Comparison of ENCODE assay signal across 2 cellular contexts in genomic region chr15:28911295-28911979, GRCh38.
TF ChIP-seq lines count a peak whose summit lies in the region.

No MANE protein-coding gene starts in this region.

TF ChIP-seq in HEK293, 187 proteins besides CTCF, POLR2A, EP300 and RAD21:
- TF ChIP-seq ZSCAN4 (tag by site-specific recombination; IDR thresholded peaks at IDR 0.05) (no peak), ZNF133 (tag by site-specific recombination; IDR thresholded peaks at IDR 0.05) (no peak), PRDM10 (tag by site-specific recombination; IDR thresholded peaks at IDR 0.05) (peak; percentile 33; the same call in 1 of the 2 replicates)

TF ChIP-seq in K562, 482 proteins besides CTCF, POLR2A, EP300 and RAD21 (continued from another document and continues in another):
- TF ChIP-seq ZNF639 (CRISPR knock-in tag; conservative IDR thresholded peaks at IDR 0.05 in 1 of 2, IDR thresholded peaks at IDR 0.05 in 1 of 2) (peak in 1 of 2 experiments; percentile 60; a peak in 1 of 4 replicates), JUN (IDR thresholded peaks at IDR 0.05; ENCODE audit: borderline replicate concordance, low read depth, low read length) (peak; percentile 53; the same call in 1 of the 2 replicates), JUN (CRISPR knock-in tag; IDR thresholded peaks at IDR 0.05; ENCODE audit: borderline replicate concordance) (no peak), CBX5 (IDR thresholded peaks at IDR 0.05; ENCODE audit: borderline replicate concordance, low read depth) (no peak), ZKSCAN1 (IDR thresholded peaks at IDR 0.05; ENCODE audit: low read depth, low read length) (peak; percentile 79), TEAD4 (IDR thresholded peaks at IDR 0.05; ENCODE audit: low read length) (peak; percentile 98), TEAD4 (CRISPR knock-in tag; IDR thresholded peaks at IDR 0.05; ENCODE audit: borderline replicate concordance) (no peak), ZNF12 (CRISPR knock-in tag; IDR thresholded peaks at IDR 0.05) (no peak), NCOA2 (IDR thresholded peaks at IDR 0.05; ENCODE audit: partially characterized antibody in 2 of 2) (no peak), ZNF766 (CRISPR knock-in tag; conservative IDR thresholded peaks at IDR 0.05) (peak; percentile 83; the same call in 1 of the 2 replicates), CREM (IDR thresholded peaks at IDR 0.05; ENCODE audit: low read depth) (peak; percentile 82), ZNF41 (CRISPR knock-in tag; conservative IDR thresholded peaks at IDR 0.05) (peak; percentile 73; the same call in 1 of the 2 replicates), EZH2 (IDR thresholded peaks at IDR 0.05; ENCODE audit: borderline replicate concordance, low read depth, low read length) (no peak; the same call in 1 of the 2 replicates), PYGO2 (tag; IDR thresholded peaks at IDR 0.05) (peak; percentile 16; the same call in 1 of the 2 replicates), NR4A1 (CRISPR knock-in tag; IDR thresholded peaks at IDR 0.05) (0 out of 2 replicates have a peak, but pooled peaks have one; percentile 45), NR4A1 (tag; IDR thresholded peaks at IDR 0.05) (peak; percentile 82; the same call in 1 of the 2 replicates), ESRRB (CRISPR knock-in tag; IDR thresholded peaks at IDR 0.05; ENCODE audit: borderline replicate concordance) (no peak), LCOR (CRISPR knock-in tag; IDR thresholded peaks at IDR 0.05) (peak; percentile 100), NR2C1 (IDR thresholded peaks at IDR 0.05) (no peak), NR2C1 (tag; IDR thresholded peaks at IDR 0.05) (peak; percentile 58), KLF16 (IDR thresholded peaks at IDR 0.05) (peak; percentile 98), HMGN3 (IDR thresholded peaks at IDR 0.05; ENCODE audit: borderline replicate concordance, extremely low read depth, insufficient read length, low read depth, low read length) (peak; percentile 92), LEF1 (IDR thresholded peaks at IDR 0.05) (peak; percentile 85), ZNF354B (CRISPR knock-in tag; IDR thresholded peaks at IDR 0.05) (no peak), CHAMP1 (IDR thresholded peaks at IDR 0.05) (peak; percentile 74; the same call in 1 of the 2 replicates), ZFP36 (IDR thresholded peaks at IDR 0.05; ENCODE audit: low read depth, low read length, partially characterized antibody) (no peak), DACH1 (IDR thresholded peaks at IDR 0.05; ENCODE audit: partially characterized antibody) (peak; percentile 79), CEBPB (tag; IDR thresholded peaks at IDR 0.05) (0 out of 2 replicates have a peak, but pooled peaks have one; percentile 6), ZC3H8 (IDR thresholded peaks at IDR 0.05) (no peak), TEAD1 (CRISPR knock-in tag; IDR thresholded peaks at IDR 0.05) (peak in 1 of 2 experiments; percentile 77; a peak in 1 of 4 replicates), FOXK2 (conservative IDR thresholded peaks at IDR 0.05 in 1 of 2, IDR thresholded peaks at IDR 0.05 in 1 of 2; ENCODE audit: low read depth in 2 of 2) (peak in 1 of 2 experiments; percentile 79; a peak in 1 of 4 replicates), ZNF780A (CRISPR knock-in tag; IDR thresholded peaks at IDR 0.05) (no peak), HDAC1 (IDR thresholded peaks at IDR 0.05) (peak in 1 of 2 experiments; percentile 86; a peak in 2 of 4 replicates), TBL1XR1 (IDR thresholded peaks at IDR 0.05; ENCODE audit: low read length in 2 of 2) (peak; percentile 94 to 96), ELK3 (CRISPR knock-in tag; IDR thresholded peaks at IDR 0.05) (no peak), FOXA3 (CRISPR knock-in tag; conservative IDR thresholded peaks at IDR 0.05 in 1 of 2, IDR thresholded peaks at IDR 0.05 in 1 of 2) (peak; percentile 100), ELF4 (CRISPR knock-in tag; IDR thresholded peaks at IDR 0.05) (peak; percentile 21; the same call in 1 of the 2 replicates), MEIS2 (IDR thresholded peaks at IDR 0.05; ENCODE audit: partially characterized antibody) (peak; percentile 42), ARNT (IDR thresholded peaks at IDR 0.05) (peak in 1 of 2 experiments; percentile 54; a peak in 2 of 4 replicates), FOXA1 (IDR thresholded peaks at IDR 0.05; ENCODE audit: borderline replicate concordance) (peak; percentile 96), TAL1 (IDR thresholded peaks at IDR 0.05) (peak; percentile 99), SPI1 (IDR thresholded peaks at IDR 0.05; ENCODE audit: borderline replicate concordance, low read depth, low read length) (peak; percentile 84), PTBP1 (IDR thresholded peaks at IDR 0.05; ENCODE audit: low read depth, low read length) (no peak), ZBTB49 (CRISPR knock-in tag; IDR thresholded peaks at IDR 0.05; ENCODE audit: borderline replicate concordance) (no peak), NEUROD1 (IDR thresholded peaks at IDR 0.05; ENCODE audit: borderline replicate concordance, low read depth, low read length, partially characterized antibody) (peak; percentile 88), ZC3H11A (IDR thresholded peaks at IDR 0.05; ENCODE audit: low read depth, low read length) (no peak), ARID1B (IDR thresholded peaks at IDR 0.05) (peak; percentile 99), STAT5A (IDR thresholded peaks at IDR 0.05; ENCODE audit: borderline replicate concordance, low read length) (peak; percentile 94), TOE1 (IDR thresholded peaks at IDR 0.05; ENCODE audit: borderline replicate concordance) (0 out of 2 replicates have a peak, but pooled peaks have one; percentile 33), TOE1 (CRISPR knock-in tag; IDR thresholded peaks at IDR 0.05; ENCODE audit: borderline replicate concordance, low read depth) (no peak), SMAD3 (CRISPR knock-in tag; conservative IDR thresholded peaks at IDR 0.05) (0 out of 2 replicates have a peak, but pooled peaks have one; percentile 48), ZNF395 (CRISPR knock-in tag; IDR thresholded peaks at IDR 0.05) (peak; percentile 95), ZNF175 (CRISPR knock-in tag; IDR thresholded peaks at IDR 0.05; ENCODE audit: low read depth) (peak; percentile 84), TRIM24 (IDR thresholded peaks at IDR 0.05) (peak; percentile 91 to 95), GATAD2A (IDR thresholded peaks at IDR 0.05) (0 out of 2 replicates have a peak, but pooled peaks have one; percentile 50), ZNF24 (IDR thresholded peaks at IDR 0.05) (peak; percentile 98), BCOR (IDR thresholded peaks at IDR 0.05) (peak; percentile 82), PRDM10 (IDR thresholded peaks at IDR 0.05; ENCODE audit: partially characterized antibody) (peak; percentile 97), MTA2 (IDR thresholded peaks at IDR 0.05; ENCODE audit: low read depth) (peak; percentile 98), PRMT5 (CRISPR knock-in tag; IDR thresholded peaks at IDR 0.05) (no peak), ZBTB33 (CRISPR knock-in tag; IDR thresholded peaks at IDR 0.05) (peak; percentile 76)
